29 cellular contexts compared by ENCODE assay signal in genomic region chr5:81524015-81524414, GRCh38.
"Had no signal": no experiment of that assay in that cellular context is flagged by ENCODE, and none has a peak within 500 bp of the region (broad histone marks: within the 10 kb centered on the region; RNA-seq: fewer than 3 reads in every experiment).

No MANE protein-coding gene starts in this region.

- H3K4me1 ChIP-seq: Peyer's patch had no signal

- H3K4me3 Mint-ChIP-seq: activated CD4-positive, alpha-beta memory T cell treated with anti-CD3 and anti-CD28 coated beads for 36 hours; activated naive CD8-positive, alpha-beta T cell treated with anti-CD3 and anti-CD28 coated beads for 36 hours had no signal

- H3K27me3 Mint-ChIP-seq: activated CD4-positive, alpha-beta memory T cell treated with anti-CD3 and anti-CD28 coated beads for 36 hours; activated naive CD8-positive, alpha-beta T cell treated with anti-CD3 and anti-CD28 coated beads for 36 hours had no signal

- H3K36me3 Mint-ChIP-seq: activated CD4-positive, alpha-beta memory T cell treated with anti-CD3 and anti-CD28 coated beads for 36 hours; activated naive CD8-positive, alpha-beta T cell treated with anti-CD3 and anti-CD28 coated beads for 36 hours had no signal

- H3K27ac ChIP-seq: Peyer's patch, SK-N-MC, WERI-Rb-1 had no signal

- H3K9me3 ChIP-seq: MG63, Peyer's patch had no signal

- H3K4me3 ChIP-seq: K562, MG63, Peyer's patch, SK-N-MC had no signal

- ATAC-seq: K562, PC-3 had no signal

- H3K9me3 Mint-ChIP-seq: activated CD4-positive, alpha-beta memory T cell treated with anti-CD3 and anti-CD28 coated beads for 36 hours; activated naive CD8-positive, alpha-beta T cell treated with anti-CD3 and anti-CD28 coated beads for 36 hours had no signal

- H3K27ac Mint-ChIP-seq: activated CD4-positive, alpha-beta memory T cell treated with anti-CD3 and anti-CD28 coated beads for 36 hours; activated naive CD8-positive, alpha-beta T cell treated with anti-CD3 and anti-CD28 coated beads for 36 hours had no signal

- H3K36me3 ChIP-seq: MG63, Peyer's patch, WERI-Rb-1 had no signal

- DNase-seq: activated CD4-positive, alpha-beta memory T cell treated with anti-CD3 and anti-CD28 coated beads for 36 hours; activated CD4-positive, alpha-beta T cell treated with anti-CD3 and anti-CD28 coated beads, Interleukin-2, amount 50 U/mL, for 1 hour; activated CD8-positive, alpha-beta memory T cell treated with anti-CD3 and anti-CD28 coated beads, Interleukin-2, amount 50 U/mL, for 48 hours; activated effector memory CD4-positive, alpha-beta T cell treated with Interleukin-2 at 50 U/mL for 16 hours; activated naive CD4-positive, alpha-beta T cell; activated naive CD4-positive, alpha-beta T cell treated with anti-CD3 and anti-CD28 coated beads, Interleukin-2, amount 50 U/mL, for 16 hours; activated naive CD8-positive, alpha-beta T cell treated with anti-CD3 and anti-CD28 coated beads for 36 hours; activated T-cell treated with anti-CD3 and anti-CD28 coated beads, Interleukin-2, amount 50 U/mL, for 48 hours; amniotic stem cell; aorta; caudate nucleus; IMR-90; MG63; NCI-H1048; NCI-H1105 treated with DMSO at 0.1 percent for 48 hours; NCI-H1436; NCI-H1694; NCI-H1930; NCI-H2081 treated with DMSO at 0.1 percent for 48 hours; NCI-H226; NCI-H446 treated with DMSO at 0.1 percent for 48 hours; NCI-H524; PC-3; Peyer's patch; Right ventricle myocardium superior; T1000; WERI-Rb-1 had no signal

- H3K27me3 ChIP-seq: MG63, Peyer's patch had no signal
